11 cellular contexts compared by ENCODE assay signal in genomic region chr17:67514998-67515397, GRCh38.
A peak's percentile ranks its signal among the peaks of the same experiment; 100 is the strongest.
DNase-seq lines count a peak whose midpoint lies in the region; ATAC-seq and TF ChIP-seq lines count a peak whose summit lies in the region.
"Had no signal": no experiment of that assay in that cellular context is flagged by ENCODE, and none has a peak within 500 bp of the region (broad histone marks: within the 10 kb centered on the region; RNA-seq: fewer than 3 reads in every experiment).

No MANE protein-coding gene starts in this region.

- H3K27me3 ChIP-seq in DOHH2 (ENCODE audit: control insufficient read depth, low read length), result no peaks in the 10 kb centered on the region
- H3K27me3 ChIP-seq in effector memory CD4-positive, alpha-beta T cell (replicated peaks; ENCODE audit: control insufficient read depth, insufficient read depth, low read length, poor library complexity, severe bottlenecking), result no peaks in the 10 kb centered on the region

- peak overlapping the region; percentile 41 for H3K4me2 ChIP-seq in DOHH2 (ENCODE audit: low read length)

- no peaks in the 10 kb centered on the region for H3K9me2 ChIP-seq in DOHH2 (replicated peaks; ENCODE audit: control insufficient read depth, low read length)

- TF ChIP-seq CTCF in DOHH2 (IDR thresholded peaks at IDR 0.05; ENCODE audit: low read depth, low read length, poor library complexity, severe bottlenecking) (no peak), brain (conservative IDR thresholded peaks at IDR 0.05) (no peak)

- 86 to 87% methylated on average over 1 to 2 of the region's 4 CpGs for WGBS in mesodermal cell (ENCODE audit: insufficient coverage in 2 of 2), 2 experiments

- 0 out of 2 replicates have a peak, but pooled peaks cover 3% of the 10 kb centered on the region for H4K20me1 ChIP-seq in DOHH2 (ENCODE audit: control insufficient read depth, insufficient read depth, low read depth, low read length)

- ATAC-seq in HG02973 (IDR thresholded peaks at IDR 0.05; ENCODE audit: unreplicated experiment), result peak; percentile 79
- no peak for ATAC-seq in GM19467 (IDR thresholded peaks at IDR 0.05; ENCODE audit: unreplicated experiment)
- ATAC-seq: Panc1 had no signal

- peaks cover 14% of the 10 kb centered on the region for H3K36me3 Mint-ChIP-seq in brain

- peak overlapping the region; percentile 81 to 97 (median 82) for H3K27ac Mint-ChIP-seq in brain

- H3K9me3 Mint-ChIP-seq in brain, result peaks cover 0 to 9% (median 6%) of the 10 kb centered on the region in 5 experiments

- H3K4me3 Mint-ChIP-seq in brain, result peak overlapping the region in 3 of 5 experiments; percentile 17 to 65 (median 65)

- peaks cover 41% of the 10 kb centered on the region for H3K4me1 Mint-ChIP-seq in brain

- no peaks in the 10 kb centered on the region for H3F3A ChIP-seq in DOHH2 (ENCODE audit: control insufficient read depth, insufficient read depth)

- no peaks in the 10 kb centered on the region for H3K27me3 Mint-ChIP-seq in brain

- peak overlapping the region; percentile 1; the same call in 1 of the 2 replicates for H3K4me3 ChIP-seq in DOHH2 (ENCODE audit: low read length)
- no peak overlapping the region for H3K4me3 ChIP-seq in mesodermal cell (ENCODE audit: extremely low read depth, insufficient read depth, low read length, poor library complexity, severe bottlenecking)
- H3K4me3 ChIP-seq in effector memory CD4-positive, alpha-beta T cell (ENCODE audit: insufficient read depth, low read depth, low read length, poor library complexity, severe bottlenecking), result no peak overlapping the region

- H3K4me1 ChIP-seq in DOHH2 (ENCODE audit: control insufficient read depth, low read length) (peaks cover 21% of the 10 kb centered on the region), mesodermal cell (ENCODE audit: control insufficient read depth, insufficient read depth, low read length, poor library complexity, severe bottlenecking) (peaks cover 5% of the 10 kb centered on the region)
- peaks cover 6% of the 10 kb centered on the region for H3K4me1 ChIP-seq in effector memory CD4-positive, alpha-beta T cell (ENCODE audit: control insufficient read depth, insufficient read depth, low read length, poor library complexity, severe bottlenecking)

- no peaks in the 10 kb centered on the region for H3K36me3 ChIP-seq in DOHH2 (ENCODE audit: control insufficient read depth, low read length)
- H3K36me3 ChIP-seq in mesodermal cell (ENCODE audit: control insufficient read depth, insufficient read depth, low read length), result no peaks in the 10 kb centered on the region
- no peaks in the 10 kb centered on the region for H3K36me3 ChIP-seq in effector memory CD4-positive, alpha-beta T cell (ENCODE audit: control insufficient read depth, insufficient read depth, low read length)
- H3K36me3 ChIP-seq: WERI-Rb-1 had no signal

- peaks cover 4% of the 10 kb centered on the region; the same call in 1 of the 2 replicates for H3K9me3 ChIP-seq in DOHH2 (ENCODE audit: control insufficient read depth, insufficient read depth, low read length)
- peaks cover 10% of the 10 kb centered on the region for H3K9me3 ChIP-seq in mesodermal cell (ENCODE audit: control insufficient read depth, low read length)
- no peaks in the 10 kb centered on the region for H3K9me3 ChIP-seq in effector memory CD4-positive, alpha-beta T cell (ENCODE audit: control insufficient read depth, low read length)

- H3K27ac ChIP-seq in DOHH2 (ENCODE audit: low read depth, low read length) (no peak overlapping the region), mesodermal cell (ENCODE audit: low read depth, low read length, severe bottlenecking) (peak overlapping the region; percentile 2)
- no peak overlapping the region for H3K27ac ChIP-seq in effector memory CD4-positive, alpha-beta T cell (ENCODE audit: insufficient read depth, low read length, poor library complexity, severe bottlenecking)
- H3K27ac ChIP-seq: WERI-Rb-1 had no signal

- DNase-seq in GM19238 (ENCODE audit: insufficient read length, low spot score), result no peak
- no peak for DNase-seq in effector memory CD4-positive, alpha-beta T cell
- DNase-seq in AG20443 (ENCODE audit: low spot score), result no peak
- DNase-seq: effector CD4-positive, alpha-beta T cell; WERI-Rb-1 had no signal

- H3K79me2 ChIP-seq in DOHH2 (ENCODE audit: control insufficient read depth, low read length), result no peaks in the 10 kb centered on the region
